1 cellular context compared by ENCODE assay signal in genomic region chr5:158234323-158235158, GRCh38.
TF ChIP-seq lines count a peak whose summit lies in the region.

No MANE protein-coding gene starts in this region.

TF ChIP-seq in IMR-90, 13 proteins besides CTCF, POLR2A, EP300 and RAD21:
- TF ChIP-seq USF2 (IDR thresholded peaks at IDR 0.05; ENCODE audit: low read depth, low read length): no peak
- no peak for TF ChIP-seq CEBPB (IDR thresholded peaks at IDR 0.05; ENCODE audit: low read depth, low read length)
- no peak for TF ChIP-seq SMC3 (IDR thresholded peaks at IDR 0.05; ENCODE audit: low read depth, low read length)
- TF ChIP-seq ELK1 (IDR thresholded peaks at IDR 0.05; ENCODE audit: borderline replicate concordance, low read depth, low read length): no peak
